Comparison of ENCODE assay signal across 8 cellular contexts in the genomic region with DNA sequence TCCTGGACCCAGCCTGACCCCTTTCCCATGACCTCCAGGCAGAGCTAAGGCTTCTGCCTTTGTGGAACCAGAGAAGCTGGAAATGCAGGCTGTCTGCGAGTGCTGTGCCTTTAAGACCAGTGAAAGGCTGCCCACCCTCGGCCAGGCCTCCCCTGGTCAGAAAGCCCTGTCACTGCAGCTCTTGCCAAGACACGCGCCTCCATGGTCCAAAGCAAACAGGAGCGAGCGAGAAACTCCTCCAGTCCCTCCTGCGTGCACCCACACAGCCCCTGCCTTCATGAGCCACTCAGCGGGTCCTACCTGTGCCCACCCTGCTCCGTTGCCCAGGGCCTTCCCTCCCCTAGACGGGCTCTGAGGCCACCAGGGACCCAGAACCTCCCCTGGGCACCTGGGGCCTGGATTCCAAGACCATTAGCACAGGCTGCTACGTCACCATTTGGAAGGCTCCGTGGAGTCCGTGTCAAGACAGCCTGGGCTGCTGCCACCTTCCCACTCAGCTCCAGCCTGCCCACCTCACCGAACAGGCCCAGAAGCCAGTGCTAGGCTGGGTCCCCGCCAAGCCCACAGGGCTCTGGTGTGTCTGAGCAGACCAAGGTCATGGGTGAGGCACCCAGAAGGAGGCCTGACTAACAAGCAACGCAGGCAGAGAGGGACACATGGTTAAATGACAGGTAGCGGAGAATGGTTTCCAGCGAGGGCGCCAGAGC.
DNase-seq lines count a peak whose midpoint lies in the region; ATAC-seq and TF ChIP-seq lines count a peak whose summit lies in the region.
"Had no signal": no experiment of that assay in that cellular context is flagged by ENCODE, and none has a peak within 500 bp of the region (broad histone marks: within the 10 kb centered on the region; RNA-seq: fewer than 3 reads in every experiment).

No MANE protein-coding gene starts in this region.

- intact Hi-C loops in uterus (cut with DNase I; ENCODE audit: low total_unique reads) = no loop called here

- H3K27ac ChIP-seq in angular gyrus (ENCODE audit: low read depth, low read length) (peak overlapping the region; percentile 72), gastroesophageal sphincter (peak overlapping the region; percentile 54 to 88 (median 87)), uterus (peak overlapping the region; percentile 87 to 91)

- TF ChIP-seq CTCF in gastroesophageal sphincter (IDR thresholded peaks at IDR 0.05) (peak in 1 of 4 experiments; percentile 3), neural crest cell (conservative IDR thresholded peaks at IDR 0.05) (no peak), uterus (IDR thresholded peaks at IDR 0.05) (no peak)

- TF ChIP-seq POLR2A in gastroesophageal sphincter (IDR thresholded peaks at IDR 0.05) (no peak), uterus (IDR thresholded peaks at IDR 0.05) (no peak), erythroblast (IDR thresholded peaks at IDR 0.05; ENCODE audit: low read length) (no peak)

- H3K4me3 Mint-ChIP-seq in neural crest cell = no peak overlapping the region

- ATAC-seq in gastroesophageal sphincter (peak; percentile 90), HG02610 (IDR thresholded peaks at IDR 0.05; ENCODE audit: unreplicated experiment) (no peak)

- no peaks in the 10 kb centered on the region for H3K9me3 ChIP-seq in gastroesophageal sphincter
- H3K9me3 ChIP-seq in uterus = no peaks in the 10 kb centered on the region

- peaks cover 60% of the 10 kb centered on the region for H3K4me1 Mint-ChIP-seq in neural crest cell

- H3K27me3 Mint-ChIP-seq in neural crest cell (ENCODE audit: low read depth) = no peaks in the 10 kb centered on the region

- TF ChIP-seq EP300 in gastroesophageal sphincter (IDR thresholded peaks at IDR 0.05) = no peak

- H3K4me1 ChIP-seq in gastroesophageal sphincter = peaks cover 8 to 84% (median 39%) of the 10 kb centered on the region in 3 donors
- peaks cover 20 to 36% of the 10 kb centered on the region in 2 donors for H3K4me1 ChIP-seq in uterus

- H3K9me3 Mint-ChIP-seq in neural crest cell = no peaks in the 10 kb centered on the region

- peak overlapping the region in 1 of 2 donors; percentile 25 for H3K4me3 ChIP-seq in gastroesophageal sphincter
- H3K4me3 ChIP-seq in uterus = peak overlapping the region in 1 of 2 donors; percentile 15

- peak overlapping the region; percentile 97 for H3K27ac Mint-ChIP-seq in neural crest cell (ENCODE audit: unreplicated experiment)

- H3K27me3 ChIP-seq in gastroesophageal sphincter (no peaks in the 10 kb centered on the region), uterus (no peaks in the 10 kb centered on the region)

- WGBS in gastroesophageal sphincter (ENCODE audit: low coverage in 1 of 2), 2 donors = 28% methylated on average over 11 of the region's 19 CpGs; no CpG with 5 or more reads in 1 of the 2 donors

- DNase-seq in neural crest cell (ENCODE audit: low read depth, low spot score) = no peak
- peak; percentile 87 to 93 for DNase-seq in uterus
- no peak for DNase-seq in erythroblast (lab: John Stamatoyannopoulos, UW)
- no peak for DNase-seq in DMS53 (lab: John Stamatoyannopoulos, UW)
- DNase-seq: NCI-H526 had no signal

- H3K36me3 Mint-ChIP-seq in neural crest cell (ENCODE audit: low read depth) = no peaks in the 10 kb centered on the region

- H3K36me3 ChIP-seq in gastroesophageal sphincter (peaks cover 0 to 30% of the 10 kb centered on the region in 2 donors), uterus (no peaks in the 10 kb centered on the region)

Comparison
In these comparisons a context has a peak if more than half of its experiments do, and no peak if none do; other contexts are left out.
1. DNase-seq: peak in uterus (2 of 2); none in neural crest cell (single experiment), erythroblast (0 of 2) and DMS53 (single experiment).
2. Peak in every context shown above with its lines, with median percentiles within 50 percentile points of each other: H3K27ac ChIP-seq.